Comparison of ENCODE assay signal across 1 cellular context in the genomic region with DNA sequence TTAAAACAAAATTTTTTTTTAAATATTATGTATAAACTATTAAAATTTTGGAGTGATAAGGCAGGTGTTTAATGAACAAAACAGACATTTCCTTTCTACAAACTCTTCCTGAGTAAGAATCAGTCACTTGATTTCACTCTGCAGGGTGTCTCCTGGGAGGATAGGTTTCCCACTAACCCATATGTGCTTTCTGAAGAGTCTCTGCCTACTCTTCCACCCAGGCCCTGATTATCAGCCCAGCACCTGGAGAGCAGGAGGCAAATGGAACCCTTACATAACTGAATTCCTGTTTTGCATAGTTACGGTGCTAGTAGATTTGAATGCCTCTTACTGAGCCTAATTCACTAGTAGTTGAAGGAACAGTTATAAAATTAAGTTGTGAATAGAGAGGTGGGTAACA.
TF ChIP-seq lines count a peak whose summit lies in the region.

No MANE protein-coding gene starts in this region.

TF ChIP-seq in H1, 55 proteins besides CTCF, POLR2A, EP300 and RAD21:
- no peak for TF ChIP-seq FOSL1 (IDR thresholded peaks at IDR 0.05; ENCODE audit: insufficient read depth, low read depth, low read length)
